Comparison of ENCODE assay signal across 22 cellular contexts in genomic region chr7:140192176-140192575, GRCh38. TPM values are rescaled to one million over a fixed set of nuclear protein-coding genes. Genes with fewer than 3 reads are reported as not detected.
A peak's percentile ranks its signal among the peaks of the same experiment; 100 is the strongest.
DNase-seq lines count a peak whose midpoint lies in the region; ATAC-seq, FAIRE-seq and TF ChIP-seq lines count a peak whose summit lies in the region.
"Had no signal": no experiment of that assay in that cellular context is flagged by ENCODE, and none has a peak within 500 bp of the region (broad histone marks: within the 10 kb centered on the region; RNA-seq: fewer than 3 reads in every experiment).

No MANE protein-coding gene starts in this region.

- H3K27me3 ChIP-seq in HepG2 (ENCODE audit: control insufficient read depth in 1 of 2, insufficient read depth in 2 of 2, low read length in 2 of 2) (peaks cover 0 to 7% of the 10 kb centered on the region in 2 experiments; a peak in 1 of 5 replicates), right lobe of liver (no peaks in the 10 kb centered on the region), H1 (replicated peaks in 1 of 4; ENCODE audit: control insufficient read depth in 3 of 4, extremely low read depth in 1 of 4, insufficient read depth in 3 of 4, low read length in 3 of 4) (no peaks in the 10 kb centered on the region), MG63 (no peaks in the 10 kb centered on the region)
- H3K27me3 ChIP-seq: BLaER1 treated with 17β-estradiol and CSF1 and Interleukin-3, amounts not matched to agents 10 nM and 100 nM had no signal

- no peaks in the 10 kb centered on the region for H3K79me1 ChIP-seq in H1 (ENCODE audit: low read depth, low read length)

- no peak overlapping the region for H3K4me3 ChIP-seq in HepG2 (replicated peaks in 1 of 3; ENCODE audit: insufficient read depth in 1 of 3, low read depth in 2 of 3, low read length in 3 of 3)
- H3K4me3 ChIP-seq in right lobe of liver: no peak overlapping the region
- H3K4me3 ChIP-seq in H1 (ENCODE audit: extremely low read depth in 1 of 4, insufficient read depth in 2 of 4, low read depth in 3 of 4, low read length in 4 of 4): no peak overlapping the region
- H3K4me3 ChIP-seq in MG63: no peak overlapping the region
- H3K4me3 ChIP-seq: BLaER1 treated with 17β-estradiol and CSF1 and Interleukin-3, amounts not matched to agents 10 nM and 100 nM had no signal

- BruUV-seq in HepG2 (replicated peaks; lab: Mats Ljungman, UMichigan): no TSS peak

- H3K9me3 Mint-ChIP-seq in WTC11: peaks cover 13% of the 10 kb centered on the region
- H3K9me3 Mint-ChIP-seq: CD8-positive, alpha-beta T cell had no signal

- no peak overlapping the region for H3K4ac ChIP-seq in H1 (replicated peaks; ENCODE audit: insufficient read length, low read depth, low read length)

- no peak overlapping the region; the same call in 1 of the 2 replicates for H3K4me2 ChIP-seq in HepG2 (ENCODE audit: low read depth, low read length)
- no peak overlapping the region for H3K4me2 ChIP-seq in H1 (ENCODE audit: insufficient read depth in 1 of 2, low read depth in 2 of 2, low read length in 2 of 2)

- FAIRE-seq in HepG2 (lab: Jason Lieb, UNC): no peak
- FAIRE-seq in H1 (lab: Jason Lieb, UNC): no peak
- FAIRE-seq: G401.6, GM12891, GM19239, H54, HTR-8/SVneo had no signal

- H2BK12ac ChIP-seq in H1 (ENCODE audit: low read depth, low read length): no peak overlapping the region

- H3K23me2 ChIP-seq in H1 (ENCODE audit: low read depth, low read length): no peaks in the 10 kb centered on the region

- peaks cover 5% of the 10 kb centered on the region; the same call in 1 of the 2 replicates for H3K27me3 Mint-ChIP-seq in WTC11 (ENCODE audit: low read depth)

- H2BK15ac ChIP-seq in H1 (ENCODE audit: low read length): no peak overlapping the region

- no peaks in the 10 kb centered on the region for H3K9me3 ChIP-seq in HepG2 (ENCODE audit: low read length)
- no peaks in the 10 kb centered on the region for H3K9me3 ChIP-seq in right lobe of liver
- no peaks in the 10 kb centered on the region for H3K9me3 ChIP-seq in H1 (ENCODE audit: insufficient read depth in 2 of 2, low read depth in 1 of 2, low read length in 1 of 2)
- no peaks in the 10 kb centered on the region; the same call in 1 of the 2 replicates for H3K9me3 ChIP-seq in MG63

- no peak overlapping the region for H3K9ac ChIP-seq in HepG2 (ENCODE audit: insufficient read depth, low read depth, low read length)
- no peak overlapping the region for H3K9ac ChIP-seq in H1 (replicated peaks in 1 of 4; ENCODE audit: extremely low read depth in 1 of 4, low read depth in 3 of 4, low read length in 3 of 4)
- H3K9ac ChIP-seq: BLaER1 treated with 17β-estradiol and CSF1 and Interleukin-3, amounts not matched to agents 10 nM and 100 nM had no signal

- DNase-seq in HepG2 (ENCODE audit: low spot score) (no peak), right lobe of liver (no peak), WTC11 (ENCODE audit: low spot score) (no peak), H1 (ENCODE audit: low read depth in 1 of 2, low spot score in 2 of 2) (no peak), MG63 (no peak), DMS 273 (lab: John Stamatoyannopoulos, UW; ENCODE audit: unreplicated experiment) (no peak)
- DNase-seq: Calu3; CD8-positive, alpha-beta T cell; DMS 273 treated with DMSO at 0.1 percent for 48 hours; DMS53; DND-41; EL; HCEC 1CT had no signal

- 34% methylated on average over 3 of the region's 3 CpGs for WGBS in HepG2 (ENCODE audit: low lambda C conversion rate)
- 86% methylated on average over 3 of the region's 3 CpGs for WGBS in right lobe of liver (ENCODE audit: insufficient coverage, low coverage, low lambda C conversion rate, missing lambda C conversion rate)
- 79% methylated on average over 3 of the region's 3 CpGs; no CpG with 5 or more reads in 1 of the 2 experiments for WGBS in H1 (ENCODE audit: extremely low coverage in 1 of 2, insufficient coverage in 1 of 2, insufficient read length in 1 of 2, insufficient replicate concordance in 2 of 2, low coverage in 1 of 2, low lambda C conversion rate in 2 of 2, missing lambda C conversion rate in 1 of 2), 2 experiments

- CTCF ChIA-PET in HepG2 (lab: Yijun Ruan, JAX; ENCODE audit: low intra/inter-chr PET ratio, low total read pairs) (no interaction called here), WTC11 (lab: Charles Lee) (no interaction called here), H1 (lab: Charles Lee; ENCODE audit: partially characterized antibody) (interaction anchor here (0.7 to 1.1 kb wide), 6 partner anchors 11 to 637 kb away, joined by 3 to 5 read pairs (median 3); no protein-coding TSS in a partner anchor)

- no peak overlapping the region for H3K18ac ChIP-seq in H1 (ENCODE audit: extremely low read depth, low read length)

- no peak overlapping the region for H4K8ac ChIP-seq in H1 (ENCODE audit: extremely low read depth, insufficient read depth, low read length)

- H2AFZ ChIP-seq in HepG2 (ENCODE audit: low read length) (no peak overlapping the region), H1 (ENCODE audit: low read length) (peak overlapping the region; percentile 49; the same call in 1 of the 2 replicates)

- no peak overlapping the region for H4K91ac ChIP-seq in H1 (replicated peaks; ENCODE audit: insufficient read length, low read length)

- no peak overlapping the region for H2BK120ac ChIP-seq in H1 (replicated peaks; ENCODE audit: low read depth, low read length)

- no peak for TF ChIP-seq POLR2A in HepG2 (IDR thresholded peaks at IDR 0.05; ENCODE audit: insufficient read depth in 1 of 2, low read depth in 2 of 2, low read length in 2 of 2)
- TF ChIP-seq POLR2A in right lobe of liver (IDR thresholded peaks at IDR 0.05): no peak
- TF ChIP-seq POLR2A in H1 (IDR thresholded peaks at IDR 0.05; ENCODE audit: control extremely low read depth in 1 of 2, low read depth in 2 of 2, low read length in 2 of 2): no peak

- H3K36me3 ChIP-seq in HepG2 (replicated peaks in 1 of 2; ENCODE audit: control insufficient read depth in 1 of 2, insufficient read depth in 2 of 2, low read length in 2 of 2): no peaks in the 10 kb centered on the region
- H3K36me3 ChIP-seq in right lobe of liver: no peaks in the 10 kb centered on the region
- no peaks in the 10 kb centered on the region for H3K36me3 ChIP-seq in H1 (ENCODE audit: control insufficient read depth in 2 of 4, insufficient read depth in 4 of 4, low read length in 3 of 4)
- no peaks in the 10 kb centered on the region for H3K36me3 ChIP-seq in MG63
- H3K36me3 ChIP-seq: BLaER1 treated with 17β-estradiol and CSF1 and Interleukin-3, amounts not matched to agents 10 nM and 100 nM had no signal

- intact Hi-C loops in HepG2 (cut with micrococcal nuclease; ENCODE audit: unreplicated experiment): no loop called here
- intact Hi-C loops in right lobe of liver (cut with DNase I): no loop called here

- TF ChIP-seq CTCF in HepG2 (CRISPR knock-in tag; IDR thresholded peaks at IDR 0.05) (no peak), right lobe of liver (IDR thresholded peaks at IDR 0.05) (no peak), WTC11 (IDR thresholded peaks at IDR 0.05) (no peak), H1 (IDR thresholded peaks at IDR 0.05; ENCODE audit: control extremely low read depth in 1 of 3, insufficient read depth in 1 of 3, low read depth in 1 of 3, low read length in 3 of 3) (no peak)

- H4K20me1 ChIP-seq in HepG2 (ENCODE audit: insufficient read depth, low read length) (no peaks in the 10 kb centered on the region), H1 (replicated peaks in 1 of 2; ENCODE audit: control insufficient read depth in 1 of 2, insufficient read depth in 2 of 2, low read length in 2 of 2) (no peaks in the 10 kb centered on the region)
- H4K20me1 ChIP-seq: BLaER1 treated with 17β-estradiol and CSF1 and Interleukin-3, amounts not matched to agents 10 nM and 100 nM had no signal

- no peak overlapping the region for H3K14ac ChIP-seq in H1 (ENCODE audit: insufficient read length)

- H3K4me1 ChIP-seq in HepG2 (ENCODE audit: insufficient read depth, low read length) (peaks cover 19% of the 10 kb centered on the region), right lobe of liver (no peaks in the 10 kb centered on the region), H1 (replicated peaks in 1 of 4; ENCODE audit: control insufficient read depth in 3 of 4, insufficient read depth in 4 of 4, low read length in 3 of 4) (peaks cover 0 to 6% (median 1%) of the 10 kb centered on the region in 4 experiments; a peak in 2 of 7 replicates)

- H3K56ac ChIP-seq in H1 (replicated peaks; ENCODE audit: insufficient read length, low read depth, low read length): no peak overlapping the region

- no peaks in the 10 kb centered on the region for H3K79me2 ChIP-seq in HepG2 (ENCODE audit: insufficient read depth, low read length)
- no peaks in the 10 kb centered on the region for H3K79me2 ChIP-seq in H1 (ENCODE audit: control insufficient read depth in 1 of 2, insufficient read depth in 2 of 2, low read length in 2 of 2)

- no peak overlapping the region for H2BK5ac ChIP-seq in H1 (ENCODE audit: low read depth, low read length)

- in situ Hi-C loops in HepG2 (cut with HindIII; ENCODE audit: extremely low pct_ligation_motif_present, low pct_unique_long_range_greater_than_20kb): no loop called here

- ATAC-seq in HepG2 (peak; percentile 26; the same call in 2 of the 3 replicates), right lobe of liver (no peak), WTC11 (peak; percentile 83), HG02642 (IDR thresholded peaks at IDR 0.05; ENCODE audit: poor library complexity, unreplicated experiment) (no peak)
- ATAC-seq: CD8-positive, alpha-beta T cell had no signal

- H2BK20ac ChIP-seq in H1 (ENCODE audit: low read length): no peak overlapping the region

- no peak overlapping the region for H3K27ac ChIP-seq in HepG2 (ENCODE audit: extremely low read length, insufficient read depth, low read length)
- no peak overlapping the region for H3K27ac ChIP-seq in right lobe of liver
- no peak overlapping the region for H3K27ac ChIP-seq in H1 (ENCODE audit: low read depth, low read length)
- H3K27ac ChIP-seq: BLaER1 treated with 17β-estradiol and CSF1 and Interleukin-3, amounts not matched to agents 10 nM and 100 nM had no signal

- H3K27ac Mint-ChIP-seq in WTC11: no peak overlapping the region
- H3K27ac Mint-ChIP-seq: B cell; CD8-positive, alpha-beta T cell; IgD-negative memory B cell had no signal

- TF ChIP-seq RAD21 in HepG2 (CRISPR knock-in tag; IDR thresholded peaks at IDR 0.05) (no peak), H1 (IDR thresholded peaks at IDR 0.05 in 1 of 2, conservative IDR thresholded peaks at IDR 0.05 in 1 of 2; ENCODE audit: low read depth in 2 of 2, low read length in 2 of 2) (no peak)

- no peak for TF ChIP-seq EP300 in HepG2 (IDR thresholded peaks at IDR 0.05; ENCODE audit: low read depth in 2 of 2, low read length in 2 of 2)
- TF ChIP-seq EP300 in HepG2 (CRISPR knock-in tag; IDR thresholded peaks at IDR 0.05; ENCODE audit: borderline replicate concordance): no peak
- no peak for TF ChIP-seq EP300 in H1 (IDR thresholded peaks at IDR 0.05; ENCODE audit: borderline replicate concordance in 1 of 2, low read depth in 2 of 2, low read length in 2 of 2)

- H3K23ac ChIP-seq in H1 (ENCODE audit: insufficient read length): no peak overlapping the region

- peaks cover 17% of the 10 kb centered on the region for H3K4me1 Mint-ChIP-seq in WTC11

- H4K5ac ChIP-seq in H1 (ENCODE audit: insufficient read length, low read depth, low read length): no peak overlapping the region

- no peak overlapping the region for H2AK5ac ChIP-seq in H1 (ENCODE audit: low read depth, low read length)

- no peak overlapping the region for H3K4me3 Mint-ChIP-seq in WTC11
- H3K4me3 Mint-ChIP-seq: B cell; CD8-positive, alpha-beta T cell; IgD-negative memory B cell had no signal

- 0 out of 2 replicates have a peak, but pooled peaks cover 3% of the 10 kb centered on the region for H3K36me3 Mint-ChIP-seq in WTC11
- H3K36me3 Mint-ChIP-seq: CD8-positive, alpha-beta T cell had no signal

- POLR2A ChIA-PET in HepG2 (lab: Yijun Ruan, JAX): interaction anchor here (2.8 kb wide), 1 partner anchor 14 kb away, joined by 11 read pairs; the partner anchor contains the start of gene KDM7A
- POLR2A ChIA-PET in WTC11 (lab: Charles Lee): interaction anchor here (1.1 kb wide), 1 partner anchor 15 kb away, joined by 3 read pairs; no protein-coding TSS in a partner anchor
- POLR2A ChIA-PET in H1 (lab: Charles Lee; ENCODE audit: partially characterized antibody): interaction anchor here (1.3 to 1.4 kb wide), 2 partner anchors 9 to 15 kb away, joined by 3 read pairs; partner anchors contain the start of gene KDM7A

RNA-seq across cellular contexts. Expression of gene KDM7A, which starts 15.4 kb away (rescaled TPM):
- total RNA-seq in HepG2 (2016; rRNA removed; fragmentation: Illumina TruSeq; extraction: Trizol) (10.8 and 15.0 TPM in 2 replicates), right lobe of liver (10 to 100 TPM in 1 of 6 experiments, 1 to 10 TPM in 5; 3.7 to 10.7 (median 6.8) TPM), WTC11 (2021) (11.4 to 12.4 TPM (median 12.2 TPM) in 3 replicates)
- 1.8 and 2.0 TPM in 2 replicates for total RNA-seq in HepG2 (2016; cell fraction: cytosol; rRNA removed; fragmentation: Illumina TruSeq; extraction: Trizol; ENCODE audit: low read depth)
- 10.8 and 15.2 TPM in 2 replicates for total RNA-seq in HepG2 (2016; cell fraction: insoluble cytoplasmic fraction; rRNA removed; fragmentation: Illumina TruSeq; extraction: Trizol)
- total RNA-seq in HepG2 (2016; cell fraction: membrane; rRNA removed; fragmentation: Illumina TruSeq; extraction: Trizol): 3.6 and 4.1 TPM in 2 replicates
- total RNA-seq in HepG2 (2016; cell fraction: nucleus; rRNA removed; fragmentation: Illumina TruSeq; extraction: Trizol): 20.9 and 24.0 TPM in 2 replicates
- polyA plus RNA-seq in HepG2 (2011; rRNA removed) (15.7 and 16.8 TPM in 2 replicates), H1 (2011; rRNA removed) (1.7 and 2.2 TPM in 2 replicates)
- 8.4 and 9.9 TPM in 2 replicates for polyA plus RNA-seq in HepG2 (2011; cell fraction: cytosol; rRNA removed)
- 61.8 and 62.8 TPM in 2 replicates for polyA plus RNA-seq in HepG2 (2011; cell fraction: nucleus; rRNA removed)
- 16.1 and 18.5 TPM in 2 replicates for polyA plus RNA-seq in HepG2 (2012)
- polyA plus RNA-seq in HepG2 (2016; cell fraction: cytosol; fragmentation: Illumina TruSeq; extraction: Trizol; ENCODE audit: low read depth): 0.14 and 0.46 TPM in 2 replicates
- 7.0 and 7.1 TPM in 2 replicates for polyA plus RNA-seq in HepG2 (2016; cell fraction: insoluble cytoplasmic fraction; fragmentation: Illumina TruSeq; extraction: Trizol; ENCODE audit: low read depth)
- polyA plus RNA-seq in HepG2 (2016; cell fraction: membrane; fragmentation: Illumina TruSeq; extraction: Trizol; ENCODE audit: low read depth): 1.5 and 1.6 TPM in 2 replicates
- polyA plus RNA-seq in HepG2 (2016; cell fraction: nucleus; fragmentation: Illumina TruSeq; extraction: Trizol; ENCODE audit: insufficient read depth, low read depth): 19.4 and 21.7 TPM in 2 replicates
- 4.4 and 44.0 TPM in 2 replicates for polyA minus RNA-seq in HepG2 (2011; rRNA and poly(A)+ RNA removed; ENCODE audit: low replicate concordance)
- polyA minus RNA-seq in HepG2 (2011; cell fraction: cytosol; rRNA and poly(A)+ RNA removed): 30.4 and 36.9 TPM in 2 replicates
- 140 TPM in 2 replicates for polyA minus RNA-seq in HepG2 (2011; cell fraction: nucleus; rRNA and poly(A)+ RNA removed)
- total RNA-seq in H1 (2021; fragmentation: NEBNext Ultra II Directional; extraction: Animal tissue kit (Norgen Biotek cat#: 25700)): 11.6 and 12.5 TPM in 2 replicates
- 3.4 TPM for polyA plus RNA-seq in H1 (2011; cell fraction: cytosol; rRNA removed)
- 9.8 TPM for polyA plus RNA-seq in H1 (2011; cell fraction: nucleus; rRNA removed)
- 2.8 to 4.7 TPM (median 4.1 TPM) in 4 replicates for polyA plus RNA-seq in H1 (2012, experiment 1 of 2)
- polyA plus RNA-seq in H1 (2012, experiment 2 of 2): 0.42 TPM
- polyA plus RNA-seq in H1 (2013, experiment 1 of 2): 6.1 TPM
- 6.2 TPM for polyA plus RNA-seq in H1 (2013, experiment 2 of 2)
- polyA minus RNA-seq in H1 (2011; rRNA and poly(A)+ RNA removed): 11.3 and 19.1 TPM in 2 replicates
- 5.4 TPM for polyA minus RNA-seq in H1 (2011; cell fraction: cytosol; rRNA and poly(A)+ RNA removed)
- polyA minus RNA-seq in H1 (2011; cell fraction: nucleus; rRNA and poly(A)+ RNA removed): 13.6 TPM
- total RNA-seq in MG63 (2014; rRNA removed; shearing (Covaris generic); ENCODE audit: low replicate concordance): 0.39 and 0.46 TPM in 2 replicates

Comparison
In these comparisons a context has a peak if more than half of its experiments do, and no peak if none do; other contexts are left out.
1. ATAC-seq: peak in HepG2 (single experiment) and WTC11 (single experiment); none in right lobe of liver (0 of 4) and HG02642 (single experiment).
2. Of the 50 proteins assayed by ChIP-seq in both HepG2 and WTC11: peak only in HepG2: none; only in WTC11: PRDM15; in both: none; in neither: 49.